21 cellular contexts compared by ENCODE assay signal in the genomic region with DNA sequence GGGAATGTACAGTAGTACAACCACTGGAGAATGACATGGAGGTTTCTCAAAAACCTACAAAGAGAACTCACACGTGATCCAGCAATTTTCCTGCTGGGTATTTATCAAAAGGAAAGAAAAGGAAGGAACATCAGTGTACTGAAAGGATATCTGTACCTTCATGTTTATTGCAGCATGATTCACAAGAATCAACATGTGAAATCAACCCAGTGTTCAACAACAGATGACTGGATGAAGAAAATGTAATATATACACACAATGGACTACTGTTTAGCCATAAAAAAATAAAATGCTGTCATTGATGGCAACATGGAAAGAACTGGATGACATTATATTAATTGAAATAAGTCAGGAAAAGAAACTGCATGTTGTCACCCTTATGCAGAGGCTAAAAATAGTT. TPM values are rescaled to one million over a fixed set of nuclear protein-coding genes. Genes with fewer than 3 reads are reported as not detected.
A peak's percentile ranks its signal among the peaks of the same experiment; 100 is the strongest.
DNase-seq lines count a peak whose midpoint lies in the region; ATAC-seq, FAIRE-seq and TF ChIP-seq lines count a peak whose summit lies in the region.
"Had no signal": no experiment of that assay in that cellular context is flagged by ENCODE, and none has a peak within 500 bp of the region (broad histone marks: within the 10 kb centered on the region; RNA-seq: fewer than 3 reads in every experiment).

No MANE protein-coding gene starts in this region.

- H3K27me3 Mint-ChIP-seq in activated CD4-positive, alpha-beta memory T cell treated with anti-CD3 and anti-CD28 coated beads for 36 hours, result peaks cover under 1% of the 10 kb centered on the region

- no peak overlapping the region for H3K4me3 Mint-ChIP-seq in activated CD4-positive, alpha-beta memory T cell treated with anti-CD3 and anti-CD28 coated beads for 36 hours
- H3K4me3 Mint-ChIP-seq: CD14-positive monocyte; CD4-positive, alpha-beta memory T cell had no signal

- no peaks in the 10 kb centered on the region for H3K4me1 Mint-ChIP-seq in activated CD4-positive, alpha-beta memory T cell treated with anti-CD3 and anti-CD28 coated beads for 36 hours (ENCODE audit: low read depth)
- H3K4me1 Mint-ChIP-seq: CD14-positive monocyte; CD4-positive, alpha-beta memory T cell had no signal

- H3K36me3 ChIP-seq in HEK293 (ENCODE audit: control insufficient read depth in 2 of 2, insufficient read depth in 1 of 2, low read length in 2 of 2) (no peaks in the 10 kb centered on the region), bronchial epithelial cell (ENCODE audit: control insufficient read depth, insufficient read depth, low read length) (no peaks in the 10 kb centered on the region), small intestine (ENCODE audit: control insufficient read depth in 2 of 2, insufficient read depth in 2 of 2, low read length in 2 of 2) (no peaks in the 10 kb centered on the region)
- H3K36me3 ChIP-seq: BLaER1, HAP-1 had no signal

- TF ChIP-seq CTCF in HEK293 (tag by site-specific recombination; IDR thresholded peaks at IDR 0.05) (no peak), bronchial epithelial cell (IDR thresholded peaks at IDR 0.05; ENCODE audit: insufficient read depth, low read length, severe bottlenecking) (no peak), foreskin keratinocyte (conservative IDR thresholded peaks at IDR 0.05) (no peak)

- no peaks in the 10 kb centered on the region for H3K36me3 Mint-ChIP-seq in activated CD4-positive, alpha-beta memory T cell treated with anti-CD3 and anti-CD28 coated beads for 36 hours
- H3K36me3 Mint-ChIP-seq: CD14-positive monocyte; CD4-positive, alpha-beta memory T cell had no signal

- H3K27ac ChIP-seq in HEK293 (ENCODE audit: extremely low read depth, low read depth, low read length), result no peak overlapping the region
- H3K27ac ChIP-seq in foreskin keratinocyte, result no peak overlapping the region
- no peak overlapping the region for H3K27ac ChIP-seq in small intestine (ENCODE audit: low read depth in 1 of 2, low read length in 1 of 2)
- H3K27ac ChIP-seq: BLaER1, GM23248, HL-60 had no signal

- H3K4me1 ChIP-seq in HEK293 (ENCODE audit: control insufficient read depth, insufficient read depth, low read length), result no peaks in the 10 kb centered on the region
- no peaks in the 10 kb centered on the region for H3K4me1 ChIP-seq in foreskin keratinocyte
- H3K4me1 ChIP-seq in small intestine (ENCODE audit: control insufficient read depth in 2 of 2, insufficient read depth in 1 of 2, low read depth in 1 of 2, low read length in 1 of 2), result no peaks in the 10 kb centered on the region
- H3K4me1 ChIP-seq: BLaER1, HAP-1 had no signal

- no peak for ATAC-seq in foreskin keratinocyte
- no peak for ATAC-seq in GM19467 (IDR thresholded peaks at IDR 0.05; ENCODE audit: unreplicated experiment)

- H3K4me3 ChIP-seq in HEK293 (ENCODE audit: low read depth, low read length) (no peak overlapping the region), bronchial epithelial cell (ENCODE audit: low read depth, low read length) (no peak overlapping the region), small intestine (ENCODE audit: low read depth in 1 of 2, low read length in 2 of 2) (no peak overlapping the region)
- H3K4me3 ChIP-seq: BLaER1, GM23248, HAP-1 had no signal

- H3K9me3 ChIP-seq in HEK293 (ENCODE audit: control insufficient read depth, insufficient read depth, low read depth, low read length) (no peaks in the 10 kb centered on the region), small intestine (ENCODE audit: control insufficient read depth, low read depth) (no peaks in the 10 kb centered on the region)
- H3K9me3 ChIP-seq: HAP-1 had no signal

- H3K27me3 ChIP-seq in bronchial epithelial cell (ENCODE audit: control insufficient read depth, insufficient read depth, low read length) (no peaks in the 10 kb centered on the region), foreskin keratinocyte (no peaks in the 10 kb centered on the region), small intestine (ENCODE audit: control insufficient read depth in 2 of 2, insufficient read depth in 2 of 2, low read length in 2 of 2) (no peaks in the 10 kb centered on the region)
- H3K27me3 ChIP-seq: BLaER1 had no signal

- intact Hi-C loops in activated CD4-positive, alpha-beta memory T cell treated with anti-CD3 and anti-CD28 coated beads for 36 hours (cut with micrococcal nuclease), result no loop called here

- no peak overlapping the region for H3K27ac Mint-ChIP-seq in activated CD4-positive, alpha-beta memory T cell treated with anti-CD3 and anti-CD28 coated beads for 36 hours
- H3K27ac Mint-ChIP-seq: CD14-positive monocyte; CD4-positive, alpha-beta memory T cell had no signal

- POLR2A ChIA-PET in HEK293 (lab: Yijun Ruan, JAX), result no interaction called here
- POLR2A ChIA-PET in activated CD4-positive, alpha-beta memory T cell treated with anti-CD3 and anti-CD28 coated beads for 36 hours (lab: Charles Lee), result no interaction called here

- CTCF ChIA-PET in HEK293 (lab: Yijun Ruan, JAX), result no interaction called here
- CTCF ChIA-PET in activated CD4-positive, alpha-beta memory T cell treated with anti-CD3 and anti-CD28 coated beads for 36 hours (lab: Charles Lee), result no interaction called here

- DNase-seq in bronchial epithelial cell (ENCODE audit: low read depth) (peak; percentile 25), foreskin keratinocyte (peak; percentile 4 to 23), small intestine (peak; percentile 43), GM19240 (ENCODE audit: insufficient read length, low spot score) (no peak)
- no peak for DNase-seq in activated CD4-positive, alpha-beta memory T cell treated with anti-CD3 and anti-CD28 coated beads for 36 hours
- DNase-seq: 8988T; CD4-positive, alpha-beta memory T cell; DMS153; DMS79; GF-D8; GM23248 had no signal

- 15 to 38% (median 26%) methylated on average over 1 of the region's 1 CpG for WGBS in small intestine, 3 donors

- FAIRE-seq in bronchial epithelial cell (lab: Jason Lieb, UNC), result no peak
- no peak for FAIRE-seq in small intestine (lab: Jason Lieb, UNC)

- H3K9me3 Mint-ChIP-seq in activated CD4-positive, alpha-beta memory T cell treated with anti-CD3 and anti-CD28 coated beads for 36 hours, result peaks cover 8% of the 10 kb centered on the region

TF ChIP-seq in HEK293, 187 proteins besides CTCF, POLR2A, EP300 and RAD21:
- no peak for TF ChIP-seq GLIS2 (tag by site-specific recombination; IDR thresholded peaks at IDR 0.05)
- TF ChIP-seq ZNF416 (tag by site-specific recombination; IDR thresholded peaks at IDR 0.05), result no peak
- no peak for TF ChIP-seq ZNF843 (tag by site-specific recombination; IDR thresholded peaks at IDR 0.05)
- TF ChIP-seq, protein P1, sequence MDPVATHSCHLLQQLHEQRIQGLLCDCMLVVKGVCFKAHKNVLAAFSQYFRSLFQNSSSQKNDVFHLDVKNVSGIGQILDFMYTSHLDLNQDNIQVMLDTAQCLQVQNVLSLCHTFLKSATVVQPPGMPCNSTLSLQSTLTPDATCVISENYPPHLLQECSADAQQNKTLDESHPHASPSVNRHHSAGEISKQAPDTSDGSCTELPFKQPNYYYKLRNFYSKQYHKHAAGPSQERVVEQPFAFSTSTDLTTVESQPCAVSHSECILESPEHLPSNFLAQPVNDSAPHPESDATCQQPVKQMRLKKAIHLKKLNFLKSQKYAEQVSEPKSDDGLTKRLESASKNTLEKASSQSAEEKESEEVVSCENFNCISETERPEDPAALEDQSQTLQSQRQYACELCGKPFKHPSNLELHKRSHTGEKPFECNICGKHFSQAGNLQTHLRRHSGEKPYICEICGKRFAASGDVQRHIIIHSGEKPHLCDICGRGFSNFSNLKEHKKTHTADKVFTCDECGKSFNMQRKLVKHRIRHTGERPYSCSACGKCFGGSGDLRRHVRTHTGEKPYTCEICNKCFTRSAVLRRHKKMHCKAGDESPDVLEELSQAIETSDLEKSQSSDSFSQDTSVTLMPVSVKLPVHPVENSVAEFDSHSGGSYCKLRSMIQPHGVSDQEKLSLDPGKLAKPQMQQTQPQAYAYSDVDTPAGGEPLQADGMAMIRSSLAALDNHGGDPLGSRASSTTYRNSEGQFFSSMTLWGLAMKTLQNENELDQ (tag by site-specific recombination; IDR thresholded peaks at IDR 0.05; ENCODE audit: low read depth), result no peak
- TF ChIP-seq, protein P2, sequence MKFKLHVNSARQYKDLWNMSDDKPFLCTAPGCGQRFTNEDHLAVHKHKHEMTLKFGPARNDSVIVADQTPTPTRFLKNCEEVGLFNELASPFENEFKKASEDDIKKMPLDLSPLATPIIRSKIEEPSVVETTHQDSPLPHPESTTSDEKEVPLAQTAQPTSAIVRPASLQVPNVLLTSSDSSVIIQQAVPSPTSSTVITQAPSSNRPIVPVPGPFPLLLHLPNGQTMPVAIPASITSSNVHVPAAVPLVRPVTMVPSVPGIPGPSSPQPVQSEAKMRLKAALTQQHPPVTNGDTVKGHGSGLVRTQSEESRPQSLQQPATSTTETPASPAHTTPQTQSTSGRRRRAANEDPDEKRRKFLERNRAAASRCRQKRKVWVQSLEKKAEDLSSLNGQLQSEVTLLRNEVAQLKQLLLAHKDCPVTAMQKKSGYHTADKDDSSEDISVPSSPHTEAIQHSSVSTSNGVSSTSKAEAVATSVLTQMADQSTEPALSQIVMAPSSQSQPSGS (tag by site-specific recombination; IDR thresholded peaks at IDR 0.05; ENCODE audit: low read depth), result 0 out of 2 replicates have a peak, but pooled peaks have one; percentile 35
- TF ChIP-seq GFI1B (tag by site-specific recombination; IDR thresholded peaks at IDR 0.05), result no peak
TF ChIP-seq in HEK293: peak in this region for 1.

RNA-seq across cellular contexts. Expression of a gene that starts 19.0 kb away (rescaled TPM):
- total RNA-seq in bronchial epithelial cell (not detected in 2 replicates), foreskin keratinocyte (not detected in 2 replicates)
- polyA plus RNA-seq in foreskin keratinocyte (not detected in 2 replicates), small intestine (1 to 10 TPM in 1 of 3 donors, under 1 TPM in 1, not detected in 1; 0.09 to 3.6 TPM)
- total RNA-seq in activated CD4-positive, alpha-beta memory T cell treated with anti-CD3 and anti-CD28 coated beads for 36 hours, result not detected
- total RNA-seq: A673; CD4-positive, alpha-beta memory T cell; GM23248; H4; HT1080 had no signal
- polyA plus RNA-seq: AG04450; CD14-positive monocyte; CD4-positive, alpha-beta memory T cell; GM23248 had no signal

Comparison
In these comparisons a context has a peak if more than half of its experiments do, and no peak if none do; other contexts are left out.
1. DNase-seq: peak in bronchial epithelial cell (single experiment), foreskin keratinocyte (2 of 2) and small intestine (single experiment); none in activated CD4-positive, alpha-beta memory T cell treated with anti-CD3 and anti-CD28 coated beads for 36 hours (single experiment) and GM19240 (single experiment).